Comparison of ENCODE assay signal across 15 cellular contexts in the genomic region with DNA sequence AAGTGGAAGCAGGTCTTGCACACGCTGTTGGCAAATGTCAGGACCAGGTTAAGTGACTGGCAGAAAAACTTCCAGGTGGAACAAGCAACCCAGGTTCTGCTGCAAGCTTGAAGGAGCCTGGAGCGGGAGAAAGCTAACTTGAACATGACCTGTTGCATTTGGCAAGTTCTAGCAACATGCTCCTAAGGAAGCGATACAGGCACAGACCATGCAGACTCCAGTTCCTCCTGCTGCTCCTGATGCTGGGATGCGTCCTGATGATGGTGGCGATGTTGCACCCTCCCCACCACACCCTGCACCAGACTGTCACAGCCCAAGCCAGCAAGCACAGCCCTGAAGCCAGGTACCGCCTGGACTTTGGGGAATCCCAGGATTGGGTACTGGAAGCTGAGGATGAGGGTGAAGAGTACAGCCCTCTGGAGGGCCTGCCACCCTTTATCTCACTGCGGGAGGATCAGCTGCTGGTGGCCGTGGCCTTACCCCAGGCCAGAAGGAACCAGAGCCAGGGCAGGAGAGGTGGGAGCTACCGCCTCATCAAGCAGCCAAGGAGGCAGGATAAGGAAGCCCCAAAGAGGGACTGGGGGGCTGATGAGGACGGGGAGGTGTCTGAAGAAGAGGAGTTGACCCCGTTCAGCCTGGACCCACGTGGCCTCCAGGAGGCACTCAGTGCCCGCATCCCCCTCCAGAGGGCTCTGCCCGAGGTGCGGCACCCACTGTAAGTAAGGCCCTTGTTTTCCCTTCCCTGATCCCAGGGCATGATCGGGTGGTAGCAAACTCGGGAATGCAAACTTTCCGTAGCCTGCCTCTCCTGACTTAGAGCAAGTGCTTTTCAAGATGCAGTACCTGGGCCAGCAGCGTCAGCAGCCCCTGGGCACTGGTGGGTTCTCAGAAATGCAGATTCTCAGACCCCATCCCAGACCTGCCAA. TPM values are rescaled to one million over a fixed set of nuclear protein-coding genes. Genes with fewer than 3 reads are reported as not detected.
A peak's percentile ranks its signal among the peaks of the same experiment; 100 is the strongest.
DNase-seq lines count a peak whose midpoint lies in the region; TF ChIP-seq lines count a peak whose summit lies in the region.
"Had no signal": no experiment of that assay in that cellular context is flagged by ENCODE, and none has a peak within 500 bp of the region (broad histone marks: within the 10 kb centered on the region; RNA-seq: fewer than 3 reads in every experiment).

No MANE protein-coding gene starts in this region.

- H3K9ac ChIP-seq in GM23248 (peak overlapping the region; percentile 81), stomach smooth muscle (ENCODE audit: low read length in 2 of 2) (peak overlapping the region; percentile 29 to 34), trophoblast cell (ENCODE audit: low read length) (no peak overlapping the region)
- H3K9ac ChIP-seq: BLaER1 treated with 17β-estradiol and CSF1 and Interleukin-3, amounts not matched to agents 10 nM and 100 nM had no signal

- H3K4me3 ChIP-seq in GM23248 (peak overlapping the region; percentile 67), cardiac fibroblast (replicated peaks in 1 of 2; ENCODE audit: low read depth in 2 of 2, low read length in 2 of 2) (peak overlapping the region; percentile 27 to 34), lower leg skin (ENCODE audit: low read depth, poor library complexity, severe bottlenecking) (peak overlapping the region; percentile 53), stomach smooth muscle (ENCODE audit: low read length in 2 of 2) (peak overlapping the region; percentile 47 to 65), trophoblast cell (ENCODE audit: low read depth, low read length) (no peak overlapping the region)
- H3K4me3 ChIP-seq: BLaER1 treated with 17β-estradiol and CSF1 and Interleukin-3, amounts not matched to agents 10 nM and 100 nM had no signal

- no peaks in the 10 kb centered on the region for H4K20me1 ChIP-seq in GM23248 (ENCODE audit: insufficient read depth)

- intact Hi-C loops in lower leg skin (cut with DNase I; ENCODE audit: low total_unique reads), result loop anchor here (5.0 kb wide), 1 partner anchor 123 kb away; no protein-coding TSS in a partner anchor

- H3F3A ChIP-seq in GM23248 (ENCODE audit: insufficient read depth), result peaks cover 48% of the 10 kb centered on the region

- no peak overlapping the region for H2BK5ac ChIP-seq in trophoblast cell (ENCODE audit: low read depth, low read length, poor library complexity)

- no peak overlapping the region for H4K91ac ChIP-seq in trophoblast cell (ENCODE audit: low read depth, low read length)

- in situ Hi-C loops in GM23248 (cut with MboI), result loop anchor here (10.0 kb wide), 1 partner anchor 120 kb away; no protein-coding TSS in a partner anchor

- no peak overlapping the region for H3K4ac ChIP-seq in trophoblast cell (ENCODE audit: low read depth, low read length)

- no peak overlapping the region for H4K12ac ChIP-seq in trophoblast cell (ENCODE audit: low read depth, low read length)

- TF ChIP-seq POLR2A in lower leg skin (IDR thresholded peaks at IDR 0.05), result no peak

- no peak overlapping the region for H2AFZ ChIP-seq in GM23248
- H2AFZ ChIP-seq in trophoblast cell (ENCODE audit: insufficient read depth, low read length, poor library complexity), result no peak overlapping the region

- H3K36me3 ChIP-seq in GM23248 (ENCODE audit: low read depth) (no peaks in the 10 kb centered on the region), stomach smooth muscle (ENCODE audit: control insufficient read depth in 2 of 2, insufficient read depth in 2 of 2, low read length in 2 of 2) (no peaks in the 10 kb centered on the region), trophoblast cell (ENCODE audit: control insufficient read depth in 1 of 2, insufficient read depth in 2 of 2, low read length in 2 of 2) (no peaks in the 10 kb centered on the region)
- H3K36me3 ChIP-seq: BLaER1 treated with 17β-estradiol and CSF1 and Interleukin-3, amounts not matched to agents 10 nM and 100 nM; left lung; prostate gland; WERI-Rb-1 had no signal

- peak; percentile 41 for DNase-seq in GM23248
- DNase-seq in cardiac fibroblast (ENCODE audit: low read depth in 2 of 2), result no peak
- DNase-seq in lower leg skin (ENCODE audit: low spot score in 2 of 2), result peak in 1 of 2 donors; percentile 86
- no peak for DNase-seq in SK-N-DZ (ENCODE audit: low spot score)
- no peak for DNase-seq in stimulated activated CD4-positive, alpha-beta T cell treated with anti-CD3 and anti-CD28 coated beads, Interleukin-1b, Interleukin-23, amount 100 ng/mL, for 48 hours
- no peak for DNase-seq in SHP77 treated with DMSO at 0.1 percent for 48 hours (lab: John Stamatoyannopoulos, UW)
- no peak for DNase-seq in trophoblast cell
- DNase-seq: activated T-cell treated with anti-CD3 and anti-CD28 coated beads, Interleukin-2, amount 50 U/mL, for 24 hours; MV-4-11; NCI-H510A treated with DMSO at 0.1 percent for 48 hours had no signal

- no peak overlapping the region for H3K23ac ChIP-seq in trophoblast cell (ENCODE audit: low read length)

- H3K27me3 ChIP-seq in GM23248 (replicated peaks; ENCODE audit: insufficient read depth) (no peaks in the 10 kb centered on the region), stomach smooth muscle (ENCODE audit: control insufficient read depth in 1 of 2, insufficient read depth in 2 of 2, low read length in 2 of 2) (peaks cover 0 to 3% of the 10 kb centered on the region in 2 donors), trophoblast cell (ENCODE audit: insufficient read depth, low read length) (no peaks in the 10 kb centered on the region)
- H3K27me3 ChIP-seq: BLaER1 treated with 17β-estradiol and CSF1 and Interleukin-3, amounts not matched to agents 10 nM and 100 nM had no signal

- H2BK120ac ChIP-seq in trophoblast cell (ENCODE audit: insufficient read depth, low read length, poor library complexity), result no peak overlapping the region

- no peak overlapping the region for H4K8ac ChIP-seq in trophoblast cell (ENCODE audit: low read depth, low read length)

- H3K4me1 ChIP-seq in GM23248 (ENCODE audit: insufficient read depth) (peaks cover 63% of the 10 kb centered on the region), stomach smooth muscle (ENCODE audit: control insufficient read depth, insufficient read depth, low read length) (peaks cover 28% of the 10 kb centered on the region), trophoblast cell (ENCODE audit: control insufficient read depth in 1 of 2, insufficient read depth in 2 of 2, low read length in 2 of 2) (peaks cover 0 to 6% of the 10 kb centered on the region in 2 experiments)

- H3K18ac ChIP-seq in trophoblast cell (ENCODE audit: low read length), result no peak overlapping the region

- H3K27ac ChIP-seq in GM23248, result peak overlapping the region; percentile 97
- H3K27ac ChIP-seq in stomach smooth muscle (ENCODE audit: low read length), result no peak overlapping the region
- H3K27ac ChIP-seq in trophoblast cell (ENCODE audit: low read depth, low read length), result no peak overlapping the region
- H3K27ac ChIP-seq: BLaER1 treated with 17β-estradiol and CSF1 and Interleukin-3, amounts not matched to agents 10 nM and 100 nM; prostate gland; WERI-Rb-1 had no signal

- no peak overlapping the region for H2BK12ac ChIP-seq in trophoblast cell (ENCODE audit: low read length)

- no peaks in the 10 kb centered on the region for H3K79me1 ChIP-seq in trophoblast cell (ENCODE audit: low read length)

- no peaks in the 10 kb centered on the region for H3K9me3 ChIP-seq in GM23248 (ENCODE audit: low read depth)
- no peaks in the 10 kb centered on the region for H3K9me3 ChIP-seq in stomach smooth muscle (ENCODE audit: control insufficient read depth in 2 of 2, low read length in 2 of 2)
- H3K9me3 ChIP-seq in trophoblast cell (ENCODE audit: insufficient read depth, low read depth, low read length), result peaks cover 2% of the 10 kb centered on the region
- H3K9me3 ChIP-seq: left lung, prostate gland had no signal

- H3K79me2 ChIP-seq in GM23248 (ENCODE audit: insufficient read depth) (peaks cover 26% of the 10 kb centered on the region), trophoblast cell (ENCODE audit: control insufficient read depth, insufficient read depth, low read length, poor library complexity) (no peaks in the 10 kb centered on the region)

- no peak for TF ChIP-seq CTCF in cardiac fibroblast (IDR thresholded peaks at IDR 0.05; ENCODE audit: low read depth, low read length)
- no peak for TF ChIP-seq CTCF in lower leg skin (IDR thresholded peaks at IDR 0.05)

- H2AK5ac ChIP-seq in trophoblast cell (ENCODE audit: low read length), result no peak overlapping the region

- no peaks in the 10 kb centered on the region for H3K9me2 ChIP-seq in GM23248 (ENCODE audit: insufficient read depth)

- H3K14ac ChIP-seq in trophoblast cell (ENCODE audit: low read length), result no peak overlapping the region

- peak overlapping the region; percentile 88 for H3K4me2 ChIP-seq in GM23248 (ENCODE audit: unreplicated experiment)
- no peak overlapping the region for H3K4me2 ChIP-seq in trophoblast cell (ENCODE audit: low read length)

- WGBS in GM23248 (ENCODE audit: low coverage in 1 of 2, low lambda C conversion rate in 2 of 2, missing lambda C conversion rate in 2 of 2), 2 experiments, result 78 to 79% methylated on average over 19 of the region's 19 CpGs
- 56 to 66% methylated on average over 18 to 19 of the region's 19 CpGs for WGBS in lower leg skin, 2 donors
- no CpG with 5 or more reads among the region's 19 CpGs for WGBS in trophoblast cell (ENCODE audit: extremely low coverage, insufficient coverage, insufficient read length)

RNA-seq across cellular contexts. Expression of a gene that starts 0.8 kb away (rescaled TPM):
- total RNA-seq in GM23248 (2014; rRNA removed; shearing (Covaris generic)), result 11.7 and 12.9 TPM in 2 replicates
- polyA plus RNA-seq in GM23248 (2016; fragmentation: Nextera tagmentation; extraction: Ambion mirVana), result 9.9 and 10.7 TPM in 2 replicates
- 100 to 1,000 TPM in 1 of 4 donors, 10 to 100 TPM in 3; 75.3 to 133 (median 84.5) TPM for total RNA-seq in lower leg skin
- not detected in 2 replicates for polyA plus RNA-seq in SK-N-DZ (2014; cell fraction: cytosol; rRNA removed)
- 0.41 TPM in 1 of 2 replicates, not detected in the other for polyA plus RNA-seq in SK-N-DZ (2014; cell fraction: nucleus; rRNA removed)
- polyA plus RNA-seq in trophoblast cell (2013), result 0.03 and 0.07 TPM in 2 replicates
